ENCODE assay signal across 1 cellular context in the genomic region with DNA sequence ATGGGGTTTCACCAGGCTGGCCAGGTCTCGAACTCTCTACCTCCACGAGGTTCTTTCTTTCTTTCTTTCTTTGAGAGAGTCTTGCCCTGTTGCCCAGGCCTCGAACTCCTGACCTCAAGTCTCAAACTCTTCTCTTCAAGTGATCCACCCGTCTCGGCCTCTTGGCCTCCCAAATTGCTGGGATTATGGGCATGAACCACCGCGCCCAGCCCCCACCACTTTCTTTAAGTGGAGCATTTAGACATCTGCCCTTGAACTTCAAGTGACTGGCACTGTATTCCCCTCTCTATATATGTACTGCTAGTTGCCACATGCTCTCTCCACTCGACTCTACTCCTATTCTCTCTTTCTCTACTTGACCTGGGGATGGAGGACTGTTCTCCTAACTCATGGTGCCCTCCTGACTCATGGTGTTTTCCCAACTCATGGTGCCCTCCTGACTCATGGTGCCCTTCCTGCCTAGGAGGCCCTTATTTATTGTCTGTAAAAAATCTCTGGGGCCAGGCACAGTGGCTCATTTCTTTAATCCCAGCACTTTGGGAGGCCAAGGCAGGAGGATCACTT.
TF ChIP-seq lines count a peak whose summit lies in the region.

No MANE protein-coding gene starts in this region.

TF ChIP-seq in HEK293, 187 proteins besides CTCF, POLR2A, EP300 and RAD21:
- TF ChIP-seq ZNF426 (tag by site-specific recombination; IDR thresholded peaks at IDR 0.05) (0 out of 2 replicates have a peak, but pooled peaks have one; percentile 1), ZNF133 (tag by site-specific recombination; IDR thresholded peaks at IDR 0.05) (no peak)
